1 cellular context compared by ENCODE assay signal in the genomic region with DNA sequence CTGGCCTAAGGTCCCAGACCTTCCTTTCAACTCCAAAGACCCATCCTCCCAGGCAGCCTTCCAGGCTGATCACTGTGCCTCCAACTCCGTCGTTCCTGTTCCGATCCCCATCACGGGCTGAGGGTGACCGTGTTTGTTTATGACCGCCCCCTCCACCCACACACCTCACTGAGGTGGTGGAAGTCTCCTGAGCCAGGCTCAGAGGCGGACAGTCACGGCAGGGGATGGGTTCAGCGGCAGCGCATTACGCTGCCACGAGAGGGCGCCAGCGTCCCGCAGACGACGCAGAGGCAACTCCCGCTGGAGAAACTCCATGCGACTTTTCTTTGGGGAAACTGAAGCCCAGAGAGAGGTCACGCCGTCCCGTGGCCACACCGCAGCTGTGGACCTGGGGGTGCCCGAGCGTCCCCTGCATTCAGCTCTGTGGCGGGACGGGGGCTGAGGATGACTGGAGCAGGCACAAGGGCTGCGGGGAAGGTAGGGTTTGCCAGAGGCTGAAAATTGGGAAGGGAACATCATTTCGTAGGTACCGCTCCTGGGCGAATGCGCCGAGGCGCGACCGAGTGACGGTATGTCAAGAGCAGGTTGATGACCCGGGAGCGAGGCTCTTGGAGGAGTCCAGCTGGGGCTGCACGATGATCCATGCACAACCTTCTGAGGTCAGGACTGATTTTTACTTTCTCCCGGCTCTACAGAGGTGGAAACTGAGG.
TF ChIP-seq lines count a peak whose summit lies in the region.

No MANE protein-coding gene starts in this region.

TF ChIP-seq in K562, 482 proteins besides CTCF, POLR2A, EP300 and RAD21 (continued from another document and continues in another):
- TF ChIP-seq SMARCA5 (IDR thresholded peaks at IDR 0.05) (0 out of 2 replicates have a peak, but pooled peaks have one; percentile 78), RAD51 (IDR thresholded peaks at IDR 0.05; ENCODE audit: borderline replicate concordance, low read depth) (no peak), MXI1 (IDR thresholded peaks at IDR 0.05; ENCODE audit: low read depth, low read length) (0 out of 2 replicates have a peak, but pooled peaks have one; percentile 53), RB1 (IDR thresholded peaks at IDR 0.05; ENCODE audit: low read depth) (peak; percentile 88), MYNN (IDR thresholded peaks at IDR 0.05) (peak; percentile 35; the same call in 1 of the 2 replicates), MYNN (CRISPR knock-in tag; IDR thresholded peaks at IDR 0.05) (no peak), GATAD2B (IDR thresholded peaks at IDR 0.05; ENCODE audit: borderline replicate concordance) (no peak), ZSCAN29 (IDR thresholded peaks at IDR 0.05) (no peak), HNRNPH1 (optimal IDR thresholded peaks at IDR 0.05; ENCODE audit: low read depth, low read length) (no peak), PYGO2 (tag; IDR thresholded peaks at IDR 0.05) (no peak), RFX7 (CRISPR knock-in tag; IDR thresholded peaks at IDR 0.05) (no peak), MEIS2 (IDR thresholded peaks at IDR 0.05; ENCODE audit: partially characterized antibody) (no peak), EGR1 (conservative IDR thresholded peaks at IDR 0.05) (peak; percentile 100), GATA2 (CRISPR knock-in tag; IDR thresholded peaks at IDR 0.05) (no peak), PCBP1 (IDR thresholded peaks at IDR 0.05; ENCODE audit: low read depth, low read length, poor library complexity, severe bottlenecking) (peak; percentile 10), NELFE (IDR thresholded peaks at IDR 0.05; ENCODE audit: insufficient read depth, insufficient read length) (no peak), KLF1 (tag; IDR thresholded peaks at IDR 0.05) (no peak), SETDB1 (IDR thresholded peaks at IDR 0.05; ENCODE audit: low read length) (peak; percentile 32), NONO (IDR thresholded peaks at IDR 0.05; ENCODE audit: low read depth in 2 of 2, low read length in 1 of 2) (0 out of 4 replicates have a peak, but pooled peaks of 1 of the 2 experiments have one; percentile 13), ZNF133 (CRISPR knock-in tag; IDR thresholded peaks at IDR 0.05) (no peak), NCOR1 (IDR thresholded peaks at IDR 0.05) (no peak), GATAD2A (IDR thresholded peaks at IDR 0.05) (no peak), THRAP3 (IDR thresholded peaks at IDR 0.05; ENCODE audit: borderline replicate concordance) (no peak), RBM15 (IDR thresholded peaks at IDR 0.05; ENCODE audit: insufficient read depth, low read length) (no peak), ZFP36 (IDR thresholded peaks at IDR 0.05; ENCODE audit: low read depth, low read length, partially characterized antibody) (peak; percentile 14), RBM25 (IDR thresholded peaks at IDR 0.05; ENCODE audit: low read depth, low read length, severe bottlenecking) (no peak), MECOM (CRISPR knock-in tag; IDR thresholded peaks at IDR 0.05) (no peak)
- TF ChIP-seq, protein P1, sequence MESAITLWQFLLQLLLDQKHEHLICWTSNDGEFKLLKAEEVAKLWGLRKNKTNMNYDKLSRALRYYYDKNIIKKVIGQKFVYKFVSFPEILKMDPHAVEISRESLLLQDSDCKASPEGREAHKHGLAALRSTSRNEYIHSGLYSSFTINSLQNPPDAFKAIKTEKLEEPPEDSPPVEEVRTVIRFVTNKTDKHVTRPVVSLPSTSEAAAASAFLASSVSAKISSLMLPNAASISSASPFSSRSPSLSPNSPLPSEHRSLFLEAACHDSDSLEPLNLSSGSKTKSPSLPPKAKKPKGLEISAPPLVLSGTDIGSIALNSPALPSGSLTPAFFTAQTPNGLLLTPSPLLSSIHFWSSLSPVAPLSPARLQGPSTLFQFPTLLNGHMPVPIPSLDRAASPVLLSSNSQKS (CRISPR knock-in tag; IDR thresholded peaks at IDR 0.05) = no peak
- TF ChIP-seq, protein P2, sequence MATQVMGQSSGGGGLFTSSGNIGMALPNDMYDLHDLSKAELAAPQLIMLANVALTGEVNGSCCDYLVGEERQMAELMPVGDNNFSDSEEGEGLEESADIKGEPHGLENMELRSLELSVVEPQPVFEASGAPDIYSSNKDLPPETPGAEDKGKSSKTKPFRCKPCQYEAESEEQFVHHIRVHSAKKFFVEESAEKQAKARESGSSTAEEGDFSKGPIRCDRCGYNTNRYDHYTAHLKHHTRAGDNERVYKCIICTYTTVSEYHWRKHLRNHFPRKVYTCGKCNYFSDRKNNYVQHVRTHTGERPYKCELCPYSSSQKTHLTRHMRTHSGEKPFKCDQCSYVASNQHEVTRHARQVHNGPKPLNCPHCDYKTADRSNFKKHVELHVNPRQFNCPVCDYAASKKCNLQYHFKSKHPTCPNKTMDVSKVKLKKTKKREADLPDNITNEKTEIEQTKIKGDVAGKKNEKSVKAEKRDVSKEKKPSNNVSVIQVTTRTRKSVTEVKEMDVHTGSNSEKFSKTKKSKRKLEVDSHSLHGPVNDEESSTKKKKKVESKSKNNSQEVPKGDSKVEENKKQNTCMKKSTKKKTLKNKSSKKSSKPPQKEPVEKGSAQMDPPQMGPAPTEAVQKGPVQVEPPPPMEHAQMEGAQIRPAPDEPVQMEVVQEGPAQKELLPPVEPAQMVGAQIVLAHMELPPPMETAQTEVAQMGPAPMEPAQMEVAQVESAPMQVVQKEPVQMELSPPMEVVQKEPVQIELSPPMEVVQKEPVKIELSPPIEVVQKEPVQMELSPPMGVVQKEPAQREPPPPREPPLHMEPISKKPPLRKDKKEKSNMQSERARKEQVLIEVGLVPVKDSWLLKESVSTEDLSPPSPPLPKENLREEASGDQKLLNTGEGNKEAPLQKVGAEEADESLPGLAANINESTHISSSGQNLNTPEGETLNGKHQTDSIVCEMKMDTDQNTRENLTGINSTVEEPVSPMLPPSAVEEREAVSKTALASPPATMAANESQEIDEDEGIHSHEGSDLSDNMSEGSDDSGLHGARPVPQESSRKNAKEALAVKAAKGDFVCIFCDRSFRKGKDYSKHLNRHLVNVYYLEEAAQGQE (CRISPR knock-in tag; IDR thresholded peaks at IDR 0.05; ENCODE audit: low read depth) = 0 out of 2 replicates have a peak, but pooled peaks have one; percentile 20
- TF ChIP-seq, protein P3, sequence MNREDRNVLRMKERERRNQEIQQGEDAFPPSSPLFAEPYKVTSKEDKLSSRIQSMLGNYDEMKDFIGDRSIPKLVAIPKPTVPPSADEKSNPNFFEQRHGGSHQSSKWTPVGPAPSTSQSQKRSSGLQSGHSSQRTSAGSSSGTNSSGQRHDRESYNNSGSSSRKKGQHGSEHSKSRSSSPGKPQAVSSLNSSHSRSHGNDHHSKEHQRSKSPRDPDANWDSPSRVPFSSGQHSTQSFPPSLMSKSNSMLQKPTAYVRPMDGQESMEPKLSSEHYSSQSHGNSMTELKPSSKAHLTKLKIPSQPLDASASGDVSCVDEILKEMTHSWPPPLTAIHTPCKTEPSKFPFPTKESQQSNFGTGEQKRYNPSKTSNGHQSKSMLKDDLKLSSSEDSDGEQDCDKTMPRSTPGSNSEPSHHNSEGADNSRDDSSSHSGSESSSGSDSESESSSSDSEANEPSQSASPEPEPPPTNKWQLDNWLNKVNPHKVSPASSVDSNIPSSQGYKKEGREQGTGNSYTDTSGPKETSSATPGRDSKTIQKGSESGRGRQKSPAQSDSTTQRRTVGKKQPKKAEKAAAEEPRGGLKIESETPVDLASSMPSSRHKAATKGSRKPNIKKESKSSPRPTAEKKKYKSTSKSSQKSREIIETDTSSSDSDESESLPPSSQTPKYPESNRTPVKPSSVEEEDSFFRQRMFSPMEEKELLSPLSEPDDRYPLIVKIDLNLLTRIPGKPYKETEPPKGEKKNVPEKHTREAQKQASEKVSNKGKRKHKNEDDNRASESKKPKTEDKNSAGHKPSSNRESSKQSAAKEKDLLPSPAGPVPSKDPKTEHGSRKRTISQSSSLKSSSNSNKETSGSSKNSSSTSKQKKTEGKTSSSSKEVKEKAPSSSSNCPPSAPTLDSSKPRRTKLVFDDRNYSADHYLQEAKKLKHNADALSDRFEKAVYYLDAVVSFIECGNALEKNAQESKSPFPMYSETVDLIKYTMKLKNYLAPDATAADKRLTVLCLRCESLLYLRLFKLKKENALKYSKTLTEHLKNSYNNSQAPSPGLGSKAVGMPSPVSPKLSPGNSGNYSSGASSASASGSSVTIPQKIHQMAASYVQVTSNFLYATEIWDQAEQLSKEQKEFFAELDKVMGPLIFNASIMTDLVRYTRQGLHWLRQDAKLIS (CRISPR knock-in tag; IDR thresholded peaks at IDR 0.05) = no peak
- TF ChIP-seq, protein P4, sequence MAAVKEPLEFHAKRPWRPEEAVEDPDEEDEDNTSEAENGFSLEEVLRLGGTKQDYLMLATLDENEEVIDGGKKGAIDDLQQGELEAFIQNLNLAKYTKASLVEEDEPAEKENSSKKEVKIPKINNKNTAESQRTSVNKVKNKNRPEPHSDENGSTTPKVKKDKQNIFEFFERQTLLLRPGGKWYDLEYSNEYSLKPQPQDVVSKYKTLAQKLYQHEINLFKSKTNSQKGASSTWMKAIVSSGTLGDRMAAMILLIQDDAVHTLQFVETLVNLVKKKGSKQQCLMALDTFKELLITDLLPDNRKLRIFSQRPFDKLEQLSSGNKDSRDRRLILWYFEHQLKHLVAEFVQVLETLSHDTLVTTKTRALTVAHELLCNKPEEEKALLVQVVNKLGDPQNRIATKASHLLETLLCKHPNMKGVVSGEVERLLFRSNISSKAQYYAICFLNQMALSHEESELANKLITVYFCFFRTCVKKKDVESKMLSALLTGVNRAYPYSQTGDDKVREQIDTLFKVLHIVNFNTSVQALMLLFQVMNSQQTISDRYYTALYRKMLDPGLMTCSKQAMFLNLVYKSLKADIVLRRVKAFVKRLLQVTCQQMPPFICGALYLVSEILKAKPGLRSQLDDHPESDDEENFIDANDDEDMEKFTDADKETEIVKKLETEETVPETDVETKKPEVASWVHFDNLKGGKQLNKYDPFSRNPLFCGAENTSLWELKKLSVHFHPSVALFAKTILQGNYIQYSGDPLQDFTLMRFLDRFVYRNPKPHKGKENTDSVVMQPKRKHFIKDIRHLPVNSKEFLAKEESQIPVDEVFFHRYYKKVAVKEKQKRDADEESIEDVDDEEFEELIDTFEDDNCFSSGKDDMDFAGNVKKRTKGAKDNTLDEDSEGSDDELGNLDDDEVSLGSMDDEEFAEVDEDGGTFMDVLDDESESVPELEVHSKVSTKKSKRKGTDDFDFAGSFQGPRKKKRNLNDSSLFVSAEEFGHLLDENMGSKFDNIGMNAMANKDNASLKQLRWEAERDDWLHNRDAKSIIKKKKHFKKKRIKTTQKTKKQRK (IDR thresholded peaks at IDR 0.05; ENCODE audit: borderline replicate concordance, low read depth, low read length) = no peak
- TF ChIP-seq, protein P5, sequence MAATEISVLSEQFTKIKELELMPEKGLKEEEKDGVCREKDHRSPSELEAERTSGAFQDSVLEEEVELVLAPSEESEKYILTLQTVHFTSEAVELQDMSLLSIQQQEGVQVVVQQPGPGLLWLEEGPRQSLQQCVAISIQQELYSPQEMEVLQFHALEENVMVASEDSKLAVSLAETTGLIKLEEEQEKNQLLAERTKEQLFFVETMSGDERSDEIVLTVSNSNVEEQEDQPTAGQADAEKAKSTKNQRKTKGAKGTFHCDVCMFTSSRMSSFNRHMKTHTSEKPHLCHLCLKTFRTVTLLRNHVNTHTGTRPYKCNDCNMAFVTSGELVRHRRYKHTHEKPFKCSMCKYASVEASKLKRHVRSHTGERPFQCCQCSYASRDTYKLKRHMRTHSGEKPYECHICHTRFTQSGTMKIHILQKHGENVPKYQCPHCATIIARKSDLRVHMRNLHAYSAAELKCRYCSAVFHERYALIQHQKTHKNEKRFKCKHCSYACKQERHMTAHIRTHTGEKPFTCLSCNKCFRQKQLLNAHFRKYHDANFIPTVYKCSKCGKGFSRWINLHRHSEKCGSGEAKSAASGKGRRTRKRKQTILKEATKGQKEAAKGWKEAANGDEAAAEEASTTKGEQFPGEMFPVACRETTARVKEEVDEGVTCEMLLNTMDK (IDR thresholded peaks at IDR 0.05; ENCODE audit: borderline replicate concordance, insufficient read depth, low read depth, low read length, poor library complexity, severe bottlenecking) = peak; percentile 93
- TF ChIP-seq, protein P6, sequence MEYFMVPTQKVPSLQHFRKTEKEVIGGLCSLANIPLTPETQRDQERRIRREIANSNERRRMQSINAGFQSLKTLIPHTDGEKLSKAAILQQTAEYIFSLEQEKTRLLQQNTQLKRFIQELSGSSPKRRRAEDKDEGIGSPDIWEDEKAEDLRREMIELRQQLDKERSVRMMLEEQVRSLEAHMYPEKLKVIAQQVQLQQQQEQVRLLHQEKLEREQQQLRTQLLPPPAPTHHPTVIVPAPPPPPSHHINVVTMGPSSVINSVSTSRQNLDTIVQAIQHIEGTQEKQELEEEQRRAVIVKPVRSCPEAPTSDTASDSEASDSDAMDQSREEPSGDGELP (CRISPR knock-in tag; IDR thresholded peaks at IDR 0.05; ENCODE audit: borderline replicate concordance) = peak; percentile 63; the same call in 1 of the 2 replicates
- TF ChIP-seq, protein P7, sequence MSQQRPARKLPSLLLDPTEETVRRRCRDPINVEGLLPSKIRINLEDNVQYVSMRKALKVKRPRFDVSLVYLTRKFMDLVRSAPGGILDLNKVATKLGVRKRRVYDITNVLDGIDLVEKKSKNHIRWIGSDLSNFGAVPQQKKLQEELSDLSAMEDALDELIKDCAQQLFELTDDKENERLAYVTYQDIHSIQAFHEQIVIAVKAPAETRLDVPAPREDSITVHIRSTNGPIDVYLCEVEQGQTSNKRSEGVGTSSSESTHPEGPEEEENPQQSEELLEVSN (IDR thresholded peaks at IDR 0.05; ENCODE audit: borderline replicate concordance in 1 of 2, extremely low read depth in 1 of 2, insufficient read depth in 1 of 2, insufficient read length in 1 of 2, low read depth in 1 of 2, low read length in 1 of 2, poor library complexity in 1 of 2, severe bottlenecking in 1 of 2) = peak; percentile 21 to 47
- TF ChIP-seq, protein P8, sequence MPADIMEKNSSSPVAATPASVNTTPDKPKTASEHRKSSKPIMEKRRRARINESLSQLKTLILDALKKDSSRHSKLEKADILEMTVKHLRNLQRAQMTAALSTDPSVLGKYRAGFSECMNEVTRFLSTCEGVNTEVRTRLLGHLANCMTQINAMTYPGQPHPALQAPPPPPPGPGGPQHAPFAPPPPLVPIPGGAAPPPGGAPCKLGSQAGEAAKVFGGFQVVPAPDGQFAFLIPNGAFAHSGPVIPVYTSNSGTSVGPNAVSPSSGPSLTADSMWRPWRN (IDR thresholded peaks at IDR 0.05; ENCODE audit: low read depth) = no peak
- TF ChIP-seq, protein P9, sequence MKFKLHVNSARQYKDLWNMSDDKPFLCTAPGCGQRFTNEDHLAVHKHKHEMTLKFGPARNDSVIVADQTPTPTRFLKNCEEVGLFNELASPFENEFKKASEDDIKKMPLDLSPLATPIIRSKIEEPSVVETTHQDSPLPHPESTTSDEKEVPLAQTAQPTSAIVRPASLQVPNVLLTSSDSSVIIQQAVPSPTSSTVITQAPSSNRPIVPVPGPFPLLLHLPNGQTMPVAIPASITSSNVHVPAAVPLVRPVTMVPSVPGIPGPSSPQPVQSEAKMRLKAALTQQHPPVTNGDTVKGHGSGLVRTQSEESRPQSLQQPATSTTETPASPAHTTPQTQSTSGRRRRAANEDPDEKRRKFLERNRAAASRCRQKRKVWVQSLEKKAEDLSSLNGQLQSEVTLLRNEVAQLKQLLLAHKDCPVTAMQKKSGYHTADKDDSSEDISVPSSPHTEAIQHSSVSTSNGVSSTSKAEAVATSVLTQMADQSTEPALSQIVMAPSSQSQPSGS (CRISPR knock-in tag; IDR thresholded peaks at IDR 0.05) = no peak
